Comparison of ENCODE assay signal across 1 cellular context in the genomic region with DNA sequence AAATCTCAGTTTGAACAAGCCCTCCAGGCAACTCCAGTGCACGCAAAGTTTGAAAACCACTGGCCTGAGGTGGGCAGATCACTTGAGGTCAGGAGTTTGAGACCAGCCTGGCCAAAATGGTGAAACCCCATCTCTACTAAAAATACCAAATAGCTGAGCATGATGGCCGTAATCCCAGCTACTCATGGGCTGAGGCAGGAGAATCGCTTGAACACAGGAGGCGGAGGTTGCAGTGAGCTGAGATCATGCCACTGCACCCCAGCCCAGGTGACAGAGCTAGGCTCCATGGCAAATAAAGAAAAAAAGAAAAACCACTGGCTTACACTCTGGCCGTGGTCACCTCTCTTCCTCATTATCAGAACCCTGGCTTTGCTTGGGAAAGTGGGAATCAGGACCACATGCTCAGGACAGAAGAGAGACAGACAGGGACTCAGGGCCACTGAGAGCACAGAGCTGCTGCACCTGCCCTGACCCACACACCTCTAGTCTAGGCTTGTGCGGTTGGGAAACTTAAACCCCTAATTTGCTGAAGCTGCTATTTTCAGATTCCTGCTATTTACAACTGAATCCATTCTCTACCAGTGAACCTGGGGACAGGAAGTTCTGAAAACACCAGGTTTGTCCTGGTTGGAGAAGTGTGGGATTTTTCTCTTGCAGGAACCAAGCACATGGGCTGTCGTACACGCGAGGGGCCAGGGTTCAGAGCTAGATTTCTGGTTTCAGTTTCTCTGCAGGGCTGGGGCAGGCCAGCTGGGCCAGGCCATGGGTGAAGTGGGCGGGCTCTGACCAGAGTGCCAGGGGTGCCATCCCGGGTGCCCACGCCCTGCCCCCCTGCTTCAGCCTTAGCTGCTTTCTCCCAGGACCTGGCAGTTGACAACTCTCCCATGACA.
A peak's percentile ranks its signal among the peaks of the same experiment; 100 is the strongest.
TF ChIP-seq lines count a peak whose summit lies in the region.

No MANE protein-coding gene starts in this region.

TF ChIP-seq in GM12878, 131 proteins besides CTCF, POLR2A, EP300 and RAD21 (continued from another document and continues in another):
- TF ChIP-seq BHLHE40 (IDR thresholded peaks at IDR 0.05; ENCODE audit: borderline replicate concordance in 1 of 2, low read depth in 2 of 2, low read length in 1 of 2) (peak in 1 of 2 experiments; percentile 55; a peak in 2 of 4 replicates), MEF2B (IDR thresholded peaks at IDR 0.05; ENCODE audit: partially characterized antibody, poor library complexity, severe bottlenecking) (peak; percentile 61), HDGF (IDR thresholded peaks at IDR 0.05) (peak; percentile 73; the same call in 1 of the 2 replicates), MTA3 (IDR thresholded peaks at IDR 0.05; ENCODE audit: borderline replicate concordance, low read length) (no peak), KDM1A (IDR thresholded peaks at IDR 0.05; ENCODE audit: borderline replicate concordance) (no peak), RCOR1 (conservative IDR thresholded peaks at IDR 0.05; ENCODE audit: low read depth, low read length) (no peak), MEF2A (IDR thresholded peaks at IDR 0.05; ENCODE audit: insufficient read depth, low read depth, low read length) (peak; percentile 53; the same call in 1 of the 2 replicates), KAT2A (conservative IDR thresholded peaks at IDR 0.05; ENCODE audit: control insufficient read depth, low read depth, low read length) (no peak), ASH2L (IDR thresholded peaks at IDR 0.05; ENCODE audit: borderline replicate concordance, low read depth) (0 out of 2 replicates have a peak, but pooled peaks have one; percentile 32), BMI1 (IDR thresholded peaks at IDR 0.05; ENCODE audit: borderline replicate concordance) (no peak), RFX5 (IDR thresholded peaks at IDR 0.05; ENCODE audit: low read depth, low read length) (no peak), DPF2 (IDR thresholded peaks at IDR 0.05) (peak; percentile 68; the same call in 1 of the 2 replicates), WRNIP1 (IDR thresholded peaks at IDR 0.05; ENCODE audit: borderline replicate concordance, low read depth, low read length) (no peak), ZNF217 (IDR thresholded peaks at IDR 0.05) (no peak; the same call in 1 of the 2 replicates), IKZF2 (IDR thresholded peaks at IDR 0.05) (peak; percentile 91 to 93), KLF5 (IDR thresholded peaks at IDR 0.05; ENCODE audit: partially characterized antibody) (no peak), TBL1XR1 (IDR thresholded peaks at IDR 0.05; ENCODE audit: low read depth, low read length) (peak; percentile 48; the same call in 1 of the 2 replicates), SP1 (IDR thresholded peaks at IDR 0.05; ENCODE audit: low read depth, low read length) (peak; percentile 49), RBBP5 (conservative IDR thresholded peaks at IDR 0.05) (no peak), EED (IDR thresholded peaks at IDR 0.05; ENCODE audit: low read depth) (peak; percentile 91), NFIC (IDR thresholded peaks at IDR 0.05; ENCODE audit: low read depth, low read length) (no peak), PML (IDR thresholded peaks at IDR 0.05; ENCODE audit: low read length) (no peak), POU2F2 (IDR thresholded peaks at IDR 0.05; ENCODE audit: borderline replicate concordance, low read depth, low read length) (peak; percentile 32; the same call in 2 of the 3 replicates), GATAD2B (conservative IDR thresholded peaks at IDR 0.05; ENCODE audit: low read depth) (peak; percentile 98), ZSCAN29 (IDR thresholded peaks at IDR 0.05) (no peak), YBX1 (IDR thresholded peaks at IDR 0.05) (no peak), ETV6 (conservative IDR thresholded peaks at IDR 0.05 in 1 of 2, IDR thresholded peaks at IDR 0.05 in 1 of 2; ENCODE audit: borderline replicate concordance in 1 of 2, low read depth in 1 of 2) (peak in 1 of 2 experiments; percentile 24; a peak in 1 of 4 replicates), HDAC6 (IDR thresholded peaks at IDR 0.05; ENCODE audit: unreplicated experiment) (no peak), CBFB (IDR thresholded peaks at IDR 0.05; ENCODE audit: low read depth) (peak; percentile 76), SREBF1 (IDR thresholded peaks at IDR 0.05; ENCODE audit: low read length) (no peak), POLR2AphosphoS2 (IDR thresholded peaks at IDR 0.05; ENCODE audit: low read depth, low read length) (no peak)
- TF ChIP-seq, protein P1, sequence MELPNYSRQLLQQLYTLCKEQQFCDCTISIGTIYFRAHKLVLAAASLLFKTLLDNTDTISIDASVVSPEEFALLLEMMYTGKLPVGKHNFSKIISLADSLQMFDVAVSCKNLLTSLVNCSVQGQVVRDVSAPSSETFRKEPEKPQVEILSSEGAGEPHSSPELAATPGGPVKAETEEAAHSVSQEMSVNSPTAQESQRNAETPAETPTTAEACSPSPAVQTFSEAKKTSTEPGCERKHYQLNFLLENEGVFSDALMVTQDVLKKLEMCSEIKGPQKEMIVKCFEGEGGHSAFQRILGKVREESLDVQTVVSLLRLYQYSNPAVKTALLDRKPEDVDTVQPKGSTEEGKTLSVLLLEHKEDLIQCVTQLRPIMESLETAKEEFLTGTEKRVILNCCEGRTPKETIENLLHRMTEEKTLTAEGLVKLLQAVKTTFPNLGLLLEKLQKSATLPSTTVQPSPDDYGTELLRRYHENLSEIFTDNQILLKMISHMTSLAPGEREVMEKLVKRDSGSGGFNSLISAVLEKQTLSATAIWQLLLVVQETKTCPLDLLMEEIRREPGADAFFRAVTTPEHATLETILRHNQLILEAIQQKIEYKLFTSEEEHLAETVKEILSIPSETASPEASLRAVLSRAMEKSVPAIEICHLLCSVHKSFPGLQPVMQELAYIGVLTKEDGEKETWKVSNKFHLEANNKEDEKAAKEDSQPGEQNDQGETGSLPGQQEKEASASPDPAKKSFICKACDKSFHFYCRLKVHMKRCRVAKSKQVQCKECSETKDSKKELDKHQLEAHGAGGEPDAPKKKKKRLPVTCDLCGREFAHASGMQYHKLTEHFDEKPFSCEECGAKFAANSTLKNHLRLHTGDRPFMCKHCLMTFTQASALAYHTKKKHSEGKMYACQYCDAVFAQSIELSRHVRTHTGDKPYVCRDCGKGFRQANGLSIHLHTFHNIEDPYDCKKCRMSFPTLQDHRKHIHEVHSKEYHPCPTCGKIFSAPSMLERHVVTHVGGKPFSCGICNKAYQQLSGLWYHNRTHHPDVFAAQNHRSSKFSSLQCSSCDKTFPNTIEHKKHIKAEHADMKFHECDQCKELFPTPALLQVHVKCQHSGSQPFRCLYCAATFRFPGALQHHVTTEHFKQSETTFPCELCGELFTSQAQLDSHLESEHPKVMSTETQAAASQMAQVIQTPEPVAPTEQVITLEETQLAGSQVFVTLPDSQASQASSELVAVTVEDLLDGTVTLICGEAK (IDR thresholded peaks at IDR 0.05; ENCODE audit: borderline replicate concordance), result no peak
- TF ChIP-seq, protein P2, sequence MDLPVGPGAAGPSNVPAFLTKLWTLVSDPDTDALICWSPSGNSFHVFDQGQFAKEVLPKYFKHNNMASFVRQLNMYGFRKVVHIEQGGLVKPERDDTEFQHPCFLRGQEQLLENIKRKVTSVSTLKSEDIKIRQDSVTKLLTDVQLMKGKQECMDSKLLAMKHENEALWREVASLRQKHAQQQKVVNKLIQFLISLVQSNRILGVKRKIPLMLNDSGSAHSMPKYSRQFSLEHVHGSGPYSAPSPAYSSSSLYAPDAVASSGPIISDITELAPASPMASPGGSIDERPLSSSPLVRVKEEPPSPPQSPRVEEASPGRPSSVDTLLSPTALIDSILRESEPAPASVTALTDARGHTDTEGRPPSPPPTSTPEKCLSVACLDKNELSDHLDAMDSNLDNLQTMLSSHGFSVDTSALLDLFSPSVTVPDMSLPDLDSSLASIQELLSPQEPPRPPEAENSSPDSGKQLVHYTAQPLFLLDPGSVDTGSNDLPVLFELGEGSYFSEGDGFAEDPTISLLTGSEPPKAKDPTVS (IDR thresholded peaks at IDR 0.05; ENCODE audit: low read depth, low read length), result no peak
- TF ChIP-seq, protein P3, sequence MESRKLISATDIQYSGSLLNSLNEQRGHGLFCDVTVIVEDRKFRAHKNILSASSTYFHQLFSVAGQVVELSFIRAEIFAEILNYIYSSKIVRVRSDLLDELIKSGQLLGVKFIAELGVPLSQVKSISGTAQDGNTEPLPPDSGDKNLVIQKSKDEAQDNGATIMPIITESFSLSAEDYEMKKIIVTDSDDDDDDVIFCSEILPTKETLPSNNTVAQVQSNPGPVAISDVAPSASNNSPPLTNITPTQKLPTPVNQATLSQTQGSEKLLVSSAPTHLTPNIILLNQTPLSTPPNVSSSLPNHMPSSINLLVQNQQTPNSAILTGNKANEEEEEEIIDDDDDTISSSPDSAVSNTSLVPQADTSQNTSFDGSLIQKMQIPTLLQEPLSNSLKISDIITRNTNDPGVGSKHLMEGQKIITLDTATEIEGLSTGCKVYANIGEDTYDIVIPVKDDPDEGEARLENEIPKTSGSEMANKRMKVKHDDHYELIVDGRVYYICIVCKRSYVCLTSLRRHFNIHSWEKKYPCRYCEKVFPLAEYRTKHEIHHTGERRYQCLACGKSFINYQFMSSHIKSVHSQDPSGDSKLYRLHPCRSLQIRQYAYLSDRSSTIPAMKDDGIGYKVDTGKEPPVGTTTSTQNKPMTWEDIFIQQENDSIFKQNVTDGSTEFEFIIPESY (IDR thresholded peaks at IDR 0.05), result no peak
- TF ChIP-seq, protein P4, sequence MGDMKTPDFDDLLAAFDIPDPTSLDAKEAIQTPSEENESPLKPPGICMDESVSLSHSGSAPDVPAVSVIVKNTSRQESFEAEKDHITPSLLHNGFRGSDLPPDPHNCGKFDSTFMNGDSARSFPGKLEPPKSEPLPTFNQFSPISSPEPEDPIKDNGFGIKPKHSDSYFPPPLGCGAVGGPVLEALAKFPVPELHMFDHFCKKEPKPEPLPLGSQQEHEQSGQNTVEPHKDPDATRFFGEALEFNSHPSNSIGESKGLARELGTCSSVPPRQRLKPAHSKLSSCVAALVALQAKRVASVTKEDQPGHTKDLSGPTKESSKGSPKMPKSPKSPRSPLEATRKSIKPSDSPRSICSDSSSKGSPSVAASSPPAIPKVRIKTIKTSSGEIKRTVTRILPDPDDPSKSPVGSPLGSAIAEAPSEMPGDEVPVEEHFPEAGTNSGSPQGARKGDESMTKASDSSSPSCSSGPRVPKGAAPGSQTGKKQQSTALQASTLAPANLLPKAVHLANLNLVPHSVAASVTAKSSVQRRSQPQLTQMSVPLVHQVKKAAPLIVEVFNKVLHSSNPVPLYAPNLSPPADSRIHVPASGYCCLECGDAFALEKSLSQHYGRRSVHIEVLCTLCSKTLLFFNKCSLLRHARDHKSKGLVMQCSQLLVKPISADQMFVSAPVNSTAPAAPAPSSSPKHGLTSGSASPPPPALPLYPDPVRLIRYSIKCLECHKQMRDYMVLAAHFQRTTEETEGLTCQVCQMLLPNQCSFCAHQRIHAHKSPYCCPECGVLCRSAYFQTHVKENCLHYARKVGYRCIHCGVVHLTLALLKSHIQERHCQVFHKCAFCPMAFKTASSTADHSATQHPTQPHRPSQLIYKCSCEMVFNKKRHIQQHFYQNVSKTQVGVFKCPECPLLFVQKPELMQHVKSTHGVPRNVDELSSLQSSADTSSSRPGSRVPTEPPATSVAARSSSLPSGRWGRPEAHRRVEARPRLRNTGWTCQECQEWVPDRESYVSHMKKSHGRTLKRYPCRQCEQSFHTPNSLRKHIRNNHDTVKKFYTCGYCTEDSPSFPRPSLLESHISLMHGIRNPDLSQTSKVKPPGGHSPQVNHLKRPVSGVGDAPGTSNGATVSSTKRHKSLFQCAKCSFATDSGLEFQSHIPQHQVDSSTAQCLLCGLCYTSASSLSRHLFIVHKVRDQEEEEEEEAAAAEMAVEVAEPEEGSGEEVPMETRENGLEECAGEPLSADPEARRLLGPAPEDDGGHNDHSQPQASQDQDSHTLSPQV (IDR thresholded peaks at IDR 0.05), result 0 out of 2 replicates have a peak, but pooled peaks have one; percentile 51
- TF ChIP-seq, protein P5, sequence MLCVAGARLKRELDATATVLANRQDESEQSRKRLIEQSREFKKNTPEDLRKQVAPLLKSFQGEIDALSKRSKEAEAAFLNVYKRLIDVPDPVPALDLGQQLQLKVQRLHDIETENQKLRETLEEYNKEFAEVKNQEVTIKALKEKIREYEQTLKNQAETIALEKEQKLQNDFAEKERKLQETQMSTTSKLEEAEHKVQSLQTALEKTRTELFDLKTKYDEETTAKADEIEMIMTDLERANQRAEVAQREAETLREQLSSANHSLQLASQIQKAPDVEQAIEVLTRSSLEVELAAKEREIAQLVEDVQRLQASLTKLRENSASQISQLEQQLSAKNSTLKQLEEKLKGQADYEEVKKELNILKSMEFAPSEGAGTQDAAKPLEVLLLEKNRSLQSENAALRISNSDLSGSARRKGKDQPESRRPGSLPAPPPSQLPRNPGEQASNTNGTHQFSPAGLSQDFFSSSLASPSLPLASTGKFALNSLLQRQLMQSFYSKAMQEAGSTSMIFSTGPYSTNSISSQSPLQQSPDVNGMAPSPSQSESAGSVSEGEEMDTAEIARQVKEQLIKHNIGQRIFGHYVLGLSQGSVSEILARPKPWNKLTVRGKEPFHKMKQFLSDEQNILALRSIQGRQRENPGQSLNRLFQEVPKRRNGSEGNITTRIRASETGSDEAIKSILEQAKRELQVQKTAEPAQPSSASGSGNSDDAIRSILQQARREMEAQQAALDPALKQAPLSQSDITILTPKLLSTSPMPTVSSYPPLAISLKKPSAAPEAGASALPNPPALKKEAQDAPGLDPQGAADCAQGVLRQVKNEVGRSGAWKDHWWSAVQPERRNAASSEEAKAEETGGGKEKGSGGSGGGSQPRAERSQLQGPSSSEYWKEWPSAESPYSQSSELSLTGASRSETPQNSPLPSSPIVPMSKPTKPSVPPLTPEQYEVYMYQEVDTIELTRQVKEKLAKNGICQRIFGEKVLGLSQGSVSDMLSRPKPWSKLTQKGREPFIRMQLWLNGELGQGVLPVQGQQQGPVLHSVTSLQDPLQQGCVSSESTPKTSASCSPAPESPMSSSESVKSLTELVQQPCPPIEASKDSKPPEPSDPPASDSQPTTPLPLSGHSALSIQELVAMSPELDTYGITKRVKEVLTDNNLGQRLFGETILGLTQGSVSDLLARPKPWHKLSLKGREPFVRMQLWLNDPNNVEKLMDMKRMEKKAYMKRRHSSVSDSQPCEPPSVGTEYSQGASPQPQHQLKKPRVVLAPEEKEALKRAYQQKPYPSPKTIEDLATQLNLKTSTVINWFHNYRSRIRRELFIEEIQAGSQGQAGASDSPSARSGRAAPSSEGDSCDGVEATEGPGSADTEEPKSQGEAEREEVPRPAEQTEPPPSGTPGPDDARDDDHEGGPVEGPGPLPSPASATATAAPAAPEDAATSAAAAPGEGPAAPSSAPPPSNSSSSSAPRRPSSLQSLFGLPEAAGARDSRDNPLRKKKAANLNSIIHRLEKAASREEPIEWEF (IDR thresholded peaks at IDR 0.05; ENCODE audit: insufficient replicate concordance, low read depth, low read length), result no peak
- TF ChIP-seq, protein P6, sequence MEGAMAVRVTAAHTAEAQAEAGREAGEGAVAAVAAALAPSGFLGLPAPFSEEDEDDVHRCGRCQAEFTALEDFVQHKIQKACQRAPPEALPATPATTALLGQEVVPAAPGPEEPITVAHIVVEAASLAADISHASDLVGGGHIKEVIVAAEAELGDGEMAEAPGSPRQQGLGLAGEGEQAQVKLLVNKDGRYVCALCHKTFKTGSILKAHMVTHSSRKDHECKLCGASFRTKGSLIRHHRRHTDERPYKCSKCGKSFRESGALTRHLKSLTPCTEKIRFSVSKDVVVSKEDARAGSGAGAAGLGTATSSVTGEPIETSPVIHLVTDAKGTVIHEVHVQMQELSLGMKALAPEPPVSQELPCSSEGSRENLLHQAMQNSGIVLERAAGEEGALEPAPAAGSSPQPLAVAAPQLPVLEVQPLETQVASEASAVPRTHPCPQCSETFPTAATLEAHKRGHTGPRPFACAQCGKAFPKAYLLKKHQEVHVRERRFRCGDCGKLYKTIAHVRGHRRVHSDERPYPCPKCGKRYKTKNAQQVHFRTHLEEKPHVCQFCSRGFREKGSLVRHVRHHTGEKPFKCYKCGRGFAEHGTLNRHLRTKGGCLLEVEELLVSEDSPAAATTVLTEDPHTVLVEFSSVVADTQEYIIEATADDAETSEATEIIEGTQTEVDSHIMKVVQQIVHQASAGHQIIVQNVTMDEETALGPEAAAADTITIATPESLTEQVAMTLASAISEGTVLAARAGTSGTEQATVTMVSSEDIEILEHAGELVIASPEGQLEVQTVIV (IDR thresholded peaks at IDR 0.05; ENCODE audit: borderline replicate concordance, partially characterized antibody), result no peak
